ENCODE assay signal across 15 cellular contexts in genomic region chrX:14006489-14006888, GRCh38. TPM values are rescaled to one million over a fixed set of nuclear protein-coding genes. Genes with fewer than 3 reads are reported as not detected.
DNase-seq lines count a peak whose midpoint lies in the region; ATAC-seq and TF ChIP-seq lines count a peak whose summit lies in the region.
"Had no signal": no experiment of that assay in that cellular context is flagged by ENCODE, and none has a peak within 500 bp of the region (broad histone marks: within the 10 kb centered on the region; RNA-seq: fewer than 3 reads in every experiment).

No MANE protein-coding gene starts in this region.

- H3K4me1 Mint-ChIP-seq in activated naive CD4-positive, alpha-beta T cell treated with anti-CD3 and anti-CD28 coated beads, Interleukin-2, amount 50 U/mL, for 24 hours = peaks cover 17% of the 10 kb centered on the region
- H3K4me1 Mint-ChIP-seq in activated CD4-positive, alpha-beta T cell treated with anti-CD3 and anti-CD28 coated beads, Interleukin-2, amount 10 ng/mL, durations not matched to agents 24 days and 14 days = peaks cover 6% of the 10 kb centered on the region

- no peaks in the 10 kb centered on the region for H3K9me3 Mint-ChIP-seq in activated naive CD4-positive, alpha-beta T cell treated with anti-CD3 and anti-CD28 coated beads, Interleukin-2, amount 50 U/mL, for 24 hours
- no peaks in the 10 kb centered on the region for H3K9me3 Mint-ChIP-seq in activated CD4-positive, alpha-beta T cell treated with anti-CD3 and anti-CD28 coated beads, Interleukin-2, amount 10 ng/mL, durations not matched to agents 24 days and 14 days

- intact Hi-C loops in activated CD4-positive, alpha-beta T cell treated with anti-CD3 and anti-CD28 coated beads, Interleukin-2, amount 10 ng/mL, durations not matched to agents 24 days and 14 days (cut with micrococcal nuclease) = no loop called here

- DNase-seq in activated naive CD4-positive, alpha-beta T cell treated with anti-CD3 and anti-CD28 coated beads, Interleukin-2, amount 50 U/mL, for 16 hours = no peak
- no peak for DNase-seq in HEK293T (ENCODE audit: extremely low spot score)
- peak; percentile 77 for DNase-seq in left kidney (ENCODE audit: low read depth, low spot score)
- DNase-seq in NCI-H2227 treated with DMSO at 0.1 percent for 48 hours (lab: John Stamatoyannopoulos, UW) = no peak
- no peak for DNase-seq in activated CD4-positive, alpha-beta T cell treated with anti-CD3 and anti-CD28 coated beads, Interleukin-2, amount 10 ng/mL, durations not matched to agents 24 days and 14 days
- DNase-seq: ACHN; C1 segment of cervical spinal cord; Calu3; CD4-positive, alpha-beta memory T cell; COR-L47; DMS53; DMS79 treated with DMSO at 0.1 percent for 48 hours; GOT3 had no signal

- POLR2A ChIA-PET in HEK293T (lab: Yijun Ruan, JAX) = no interaction called here

- H3K27ac Mint-ChIP-seq in activated naive CD4-positive, alpha-beta T cell treated with anti-CD3 and anti-CD28 coated beads, Interleukin-2, amount 50 U/mL, for 24 hours = peak overlapping the region; percentile 12
- H3K27ac Mint-ChIP-seq in activated CD4-positive, alpha-beta T cell treated with anti-CD3 and anti-CD28 coated beads, Interleukin-2, amount 10 ng/mL, durations not matched to agents 24 days and 14 days = no peak overlapping the region
- H3K27ac Mint-ChIP-seq: CD4-positive, alpha-beta memory T cell had no signal

- H3K27me3 Mint-ChIP-seq in activated naive CD4-positive, alpha-beta T cell treated with anti-CD3 and anti-CD28 coated beads, Interleukin-2, amount 50 U/mL, for 24 hours = no peaks in the 10 kb centered on the region
- H3K27me3 Mint-ChIP-seq in activated CD4-positive, alpha-beta T cell treated with anti-CD3 and anti-CD28 coated beads, Interleukin-2, amount 10 ng/mL, durations not matched to agents 24 days and 14 days = no peaks in the 10 kb centered on the region
- H3K27me3 Mint-ChIP-seq: CD4-positive, alpha-beta memory T cell had no signal

- H3K4me3 Mint-ChIP-seq in activated naive CD4-positive, alpha-beta T cell treated with anti-CD3 and anti-CD28 coated beads, Interleukin-2, amount 50 U/mL, for 24 hours = no peak overlapping the region
- H3K4me3 Mint-ChIP-seq in activated CD4-positive, alpha-beta T cell treated with anti-CD3 and anti-CD28 coated beads, Interleukin-2, amount 10 ng/mL, durations not matched to agents 24 days and 14 days = no peak overlapping the region
- H3K4me3 Mint-ChIP-seq: CD4-positive, alpha-beta memory T cell had no signal

- CTCF ChIA-PET in HEK293T (lab: Yijun Ruan, JAX) = no interaction called here

- peaks cover 14% of the 10 kb centered on the region for H3K36me3 Mint-ChIP-seq in activated naive CD4-positive, alpha-beta T cell treated with anti-CD3 and anti-CD28 coated beads, Interleukin-2, amount 50 U/mL, for 24 hours
- peaks cover 20% of the 10 kb centered on the region for H3K36me3 Mint-ChIP-seq in activated CD4-positive, alpha-beta T cell treated with anti-CD3 and anti-CD28 coated beads, Interleukin-2, amount 10 ng/mL, durations not matched to agents 24 days and 14 days (ENCODE audit: low read depth)

- ATAC-seq in GM18505 (IDR thresholded peaks at IDR 0.05; ENCODE audit: unreplicated experiment) = no peak

- no peak for TF ChIP-seq POLR2A in GM18505 (IDR thresholded peaks at IDR 0.05; ENCODE audit: borderline replicate concordance, extremely low read depth, insufficient read depth, insufficient read length)

TF ChIP-seq in HEK293T, 16 proteins besides CTCF, POLR2A, EP300 and RAD21:
- TF ChIP-seq CTBP1 (IDR thresholded peaks at IDR 0.05; ENCODE audit: borderline replicate concordance) (peak; percentile 53; the same call in 1 of the 2 replicates), SUZ12 (IDR thresholded peaks at IDR 0.05) (no peak)
- TF ChIP-seq, protein P1, sequence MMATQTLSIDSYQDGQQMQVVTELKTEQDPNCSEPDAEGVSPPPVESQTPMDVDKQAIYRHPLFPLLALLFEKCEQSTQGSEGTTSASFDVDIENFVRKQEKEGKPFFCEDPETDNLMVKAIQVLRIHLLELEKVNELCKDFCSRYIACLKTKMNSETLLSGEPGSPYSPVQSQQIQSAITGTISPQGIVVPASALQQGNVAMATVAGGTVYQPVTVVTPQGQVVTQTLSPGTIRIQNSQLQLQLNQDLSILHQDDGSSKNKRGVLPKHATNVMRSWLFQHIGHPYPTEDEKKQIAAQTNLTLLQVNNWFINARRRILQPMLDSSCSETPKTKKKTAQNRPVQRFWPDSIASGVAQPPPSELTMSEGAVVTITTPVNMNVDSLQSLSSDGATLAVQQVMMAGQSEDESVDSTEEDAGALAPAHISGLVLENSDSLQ (IDR thresholded peaks at IDR 0.05) = peak; percentile 71
TF ChIP-seq in HEK293T: peak in this region for 2.

RNA-seq across cellular contexts. Expression of gene GEMIN8, which starts 23.2 kb away (rescaled TPM):
- 16.3 and 17.1 TPM in 2 replicates for total RNA-seq in activated CD4-positive, alpha-beta T cell treated with anti-CD3 and anti-CD28 coated beads, Interleukin-2, amount 10 ng/mL, durations not matched to agents 24 days and 14 days
